Comparison of ENCODE assay signal across 13 cellular contexts in genomic region chr15:99130765-99131440, GRCh38.
"Had no signal": no experiment of that assay in that cellular context is flagged by ENCODE, and none has a peak within 500 bp of the region (broad histone marks: within the 10 kb centered on the region; RNA-seq: fewer than 3 reads in every experiment).

No MANE protein-coding gene starts in this region.

- H3K36me3 Mint-ChIP-seq: activated CD4-positive, alpha-beta memory T cell treated with anti-CD3 and anti-CD28 coated beads for 36 hours; activated naive CD8-positive, alpha-beta T cell; naive thymus-derived CD8-positive, alpha-beta T cell had no signal

- H3K27ac Mint-ChIP-seq: activated CD4-positive, alpha-beta memory T cell treated with anti-CD3 and anti-CD28 coated beads for 36 hours; activated naive CD8-positive, alpha-beta T cell; type B pancreatic cell had no signal

- H3K27me3 Mint-ChIP-seq: activated CD4-positive, alpha-beta memory T cell treated with anti-CD3 and anti-CD28 coated beads for 36 hours; activated naive CD8-positive, alpha-beta T cell; type B pancreatic cell had no signal

- DNase-seq: activated CD4-positive, alpha-beta memory T cell treated with anti-CD3 and anti-CD28 coated beads for 36 hours; activated CD4-positive, CD25-positive, alpha-beta regulatory T cell treated with anti-CD3 and anti-CD28 coated beads, Interleukin-2, amount 50 U/mL, for 72 hours; activated gamma-delta T cell; activated T-cell treated with anti-CD3 and anti-CD28 coated beads, Interleukin-2, amount 50 U/mL, for 4 hours; anterior cingulate cortex; hippocampal formation; naive thymus-derived CD8-positive, alpha-beta T cell; occipital lobe; stimulated activated CD4-positive, alpha-beta T cell treated with anti-CD3 and anti-CD28 coated beads, Interleukin-2, amount 100 ng/mL, for 48 hours; stimulated activated CD8-positive, alpha-beta memory T cell treated with anti-CD3 and anti-CD28 coated beads, Interleukin-4, amount 100 ng/mL, for 48 hours; SW 1271 had no signal

- ATAC-seq: activated T-cell treated with anti-CD3 and anti-CD28 coated beads, Interleukin-2, amount 50 U/mL, for 4 hours; naive thymus-derived CD8-positive, alpha-beta T cell had no signal

- H3K4me3 Mint-ChIP-seq: activated CD4-positive, alpha-beta memory T cell treated with anti-CD3 and anti-CD28 coated beads for 36 hours; activated naive CD8-positive, alpha-beta T cell; activated T-cell treated with anti-CD3 and anti-CD28 coated beads, Interleukin-2, amount 50 U/mL, for 4 hours; naive thymus-derived CD8-positive, alpha-beta T cell; type B pancreatic cell had no signal

- H3K9me3 Mint-ChIP-seq: activated CD4-positive, alpha-beta memory T cell treated with anti-CD3 and anti-CD28 coated beads for 36 hours; activated T-cell treated with anti-CD3 and anti-CD28 coated beads, Interleukin-2, amount 50 U/mL, for 4 hours; naive thymus-derived CD8-positive, alpha-beta T cell had no signal
